Comparison of ENCODE assay signal across 8 cellular contexts in the genomic region with DNA sequence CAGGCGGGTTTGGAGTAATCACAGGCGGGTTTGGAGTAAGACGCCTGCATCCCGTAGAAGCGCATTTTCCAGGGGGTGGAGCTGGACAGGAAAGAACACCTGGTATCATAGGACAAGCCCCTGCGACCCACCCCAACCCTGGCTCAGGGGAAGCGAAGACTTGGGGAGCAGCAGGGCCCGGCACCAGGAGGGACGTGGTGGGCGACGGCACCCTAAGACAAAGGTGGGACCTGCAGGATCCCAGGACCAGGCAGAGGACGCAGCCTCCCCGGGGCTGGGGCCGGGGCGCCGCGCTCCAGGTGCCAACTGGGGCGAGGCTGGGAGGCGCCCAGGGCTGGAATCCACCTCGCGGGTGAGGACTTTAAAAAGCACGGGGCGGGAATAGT. TPM values are rescaled to one million over a fixed set of nuclear protein-coding genes. Genes with fewer than 3 reads are reported as not detected.
DNase-seq lines count a peak whose midpoint lies in the region; ATAC-seq and TF ChIP-seq lines count a peak whose summit lies in the region.

No MANE protein-coding gene starts in this region.

- H3K27me3 Mint-ChIP-seq in activated naive CD8-positive, alpha-beta T cell = no peaks in the 10 kb centered on the region

- H3K36me3 ChIP-seq in iPS-18a (ENCODE audit: control insufficient read depth, low read depth, low read length) (no peaks in the 10 kb centered on the region), smooth muscle cell (ENCODE audit: low read depth) (no peaks in the 10 kb centered on the region)

- peak; percentile 13 for ATAC-seq in HG03521 (IDR thresholded peaks at IDR 0.05; ENCODE audit: unreplicated experiment)

- no peaks in the 10 kb centered on the region for H3F3A ChIP-seq in smooth muscle cell (ENCODE audit: low read depth)

- H4K20me1 ChIP-seq in smooth muscle cell (ENCODE audit: low read depth) = no peaks in the 10 kb centered on the region

- H3K36me3 Mint-ChIP-seq in activated naive CD8-positive, alpha-beta T cell = peaks cover 20% of the 10 kb centered on the region

- peak overlapping the region; percentile 87 for H3K4me3 Mint-ChIP-seq in activated naive CD8-positive, alpha-beta T cell

- H3K4me1 ChIP-seq in iPS-18a (ENCODE audit: control insufficient read depth, low read depth, low read length) = no peaks in the 10 kb centered on the region
- H3K4me1 ChIP-seq in smooth muscle cell (ENCODE audit: low read depth) = no peaks in the 10 kb centered on the region

- peak overlapping the region; percentile 86 for H3K4me2 ChIP-seq in smooth muscle cell

- H2AFZ ChIP-seq in smooth muscle cell (ENCODE audit: low read depth) = peak overlapping the region; percentile 88

- 3% methylated on average over 23 of the region's 23 CpGs for WGBS in smooth muscle cell (ENCODE audit: low lambda C conversion rate)

- H3K4me3 ChIP-seq in iPS-18a (ENCODE audit: low read length) (peak overlapping the region; percentile 67), smooth muscle cell (peak overlapping the region; percentile 78)

- peak overlapping the region; percentile 58 for H3K27ac Mint-ChIP-seq in activated naive CD8-positive, alpha-beta T cell

- no peak for TF ChIP-seq CTCF in smooth muscle cell (IDR thresholded peaks at IDR 0.05; ENCODE audit: borderline replicate concordance, insufficient read depth, poor library complexity, severe bottlenecking)

- peak; percentile 17 for DNase-seq in activated T-cell treated with anti-CD3 and anti-CD28 coated beads, Interleukin-2, amount 50 U/mL, for 1 hour
- DNase-seq in activated T-cell treated with anti-CD3 and anti-CD28 coated beads, Interleukin-2, amount 50 U/mL, for 48 hours = no peak
- DNase-seq in smooth muscle cell (lab: John Stamatoyannopoulos, UW; ENCODE audit: unreplicated experiment) = peak; percentile 8
- DNase-seq in nucleus accumbens (lab: John Stamatoyannopoulos, UW) = no peak
- no peak for DNase-seq in mucosa of gallbladder (ENCODE audit: low spot score)

- H3K27me3 ChIP-seq in iPS-18a (ENCODE audit: control insufficient read depth, insufficient read depth, low read length) (peaks cover 27% of the 10 kb centered on the region), smooth muscle cell (ENCODE audit: low read depth) (no peaks in the 10 kb centered on the region)

- H3K9ac ChIP-seq in iPS-18a (ENCODE audit: low read length) (peak overlapping the region; percentile 57), smooth muscle cell (ENCODE audit: low read depth) (peak overlapping the region; percentile 33)

- H3K9me3 ChIP-seq in iPS-18a (ENCODE audit: control insufficient read depth, low read depth, low read length) (no peaks in the 10 kb centered on the region), smooth muscle cell (replicated peaks; ENCODE audit: low read depth) (no peaks in the 10 kb centered on the region)

- H3K9me3 Mint-ChIP-seq in activated naive CD8-positive, alpha-beta T cell (ENCODE audit: low read depth) = peaks cover 19% of the 10 kb centered on the region

- H3K27ac ChIP-seq in iPS-18a (ENCODE audit: low read length) (no peak overlapping the region), smooth muscle cell (ENCODE audit: low read depth) (no peak overlapping the region)

- no peaks in the 10 kb centered on the region for H3K79me2 ChIP-seq in smooth muscle cell (ENCODE audit: low read depth)

- H3K4me1 Mint-ChIP-seq in activated naive CD8-positive, alpha-beta T cell (ENCODE audit: low read depth) = peaks cover 22% of the 10 kb centered on the region

RNA-seq across cellular contexts. Expression of a gene that starts 0.5 kb away (rescaled TPM):
- total RNA-seq in smooth muscle cell (7.1 and 14.8 TPM in 2 replicates), mucosa of gallbladder (18.1 TPM)
- 3.6 and 8.8 TPM in 2 replicates for polyA plus RNA-seq in smooth muscle cell

RNA-seq across cellular contexts. Expression of a gene that starts 35.4 kb away (rescaled TPM):
- total RNA-seq in smooth muscle cell = 15.6 TPM in 2 replicates
- polyA plus RNA-seq in smooth muscle cell = 10.7 and 14.3 TPM in 2 replicates
- total RNA-seq in mucosa of gallbladder = 27.9 TPM

RNA-seq across cellular contexts. Expression of a gene that starts 51.2 kb away (rescaled TPM):
- total RNA-seq in smooth muscle cell (15.3 and 19.0 TPM in 2 replicates), mucosa of gallbladder (29.6 TPM)
- polyA plus RNA-seq in smooth muscle cell = 7.7 and 10.1 TPM in 2 replicates

Comparison
In these comparisons a context has a peak if more than half of its experiments do, and no peak if none do; other contexts are left out.
1. DNase-seq: peak in activated T-cell treated with anti-CD3 and anti-CD28 coated beads, Interleukin-2, amount 50 U/mL, for 1 hour (single experiment) and smooth muscle cell (single experiment); none in activated T-cell treated with anti-CD3 and anti-CD28 coated beads, Interleukin-2, amount 50 U/mL, for 48 hours (0 of 2), nucleus accumbens (0 of 56) and mucosa of gallbladder (single experiment).